Comparison of ENCODE assay signal across 16 cellular contexts in the genomic region with DNA sequence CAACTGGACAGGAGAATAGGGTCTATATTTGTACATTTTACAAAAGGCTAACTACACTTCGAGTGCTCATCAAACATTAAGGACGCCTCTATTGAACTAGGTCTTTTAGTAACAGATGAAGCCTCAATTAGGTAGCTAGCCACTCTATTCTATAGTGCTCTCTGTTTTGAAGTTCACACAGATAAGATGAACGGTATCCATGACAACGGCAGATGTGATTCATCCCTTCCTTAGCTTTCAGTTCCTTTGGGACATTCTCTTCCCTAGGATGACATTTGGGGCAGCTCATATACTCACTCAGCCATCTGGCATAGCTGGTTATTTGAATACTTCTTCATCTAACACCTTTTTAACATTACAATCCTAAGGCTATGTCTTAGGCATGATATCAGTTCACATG.
DNase-seq lines count a peak whose midpoint lies in the region; ATAC-seq, FAIRE-seq and TF ChIP-seq lines count a peak whose summit lies in the region.
"Had no signal": no experiment of that assay in that cellular context is flagged by ENCODE, and none has a peak within 500 bp of the region (broad histone marks: within the 10 kb centered on the region; RNA-seq: fewer than 3 reads in every experiment).

No MANE protein-coding gene starts in this region.

- WGBS in HepG2 (ENCODE audit: low lambda C conversion rate) = 34% methylated on average over 4 of the region's 4 CpGs
- 63% methylated on average over 4 of the region's 4 CpGs for WGBS in right lobe of liver (ENCODE audit: insufficient coverage, low coverage, low lambda C conversion rate, missing lambda C conversion rate)

- no peak for TF ChIP-seq POLR2A in HepG2 (IDR thresholded peaks at IDR 0.05; ENCODE audit: insufficient read depth in 1 of 2, low read depth in 2 of 2, low read length in 2 of 2)
- no peak for TF ChIP-seq POLR2A in right lobe of liver (IDR thresholded peaks at IDR 0.05)

- CTCF ChIA-PET in HepG2 (lab: Yijun Ruan, JAX; ENCODE audit: low intra/inter-chr PET ratio, low total read pairs) = no interaction called here

- in situ Hi-C loops in HepG2 (cut with HindIII; ENCODE audit: extremely low pct_ligation_motif_present, low pct_unique_long_range_greater_than_20kb) (no loop called here), SK-MEL-5 (cut with HindIII; ENCODE audit: low pct_unique_long_range_greater_than_20kb, low sequenced_read_pairs) (no loop called here)

- TF ChIP-seq RAD21 in HepG2 (CRISPR knock-in tag; IDR thresholded peaks at IDR 0.05) = no peak

- H3K27ac ChIP-seq in HepG2 (ENCODE audit: extremely low read length, insufficient read depth, low read length) = no peak overlapping the region
- H3K27ac ChIP-seq in right lobe of liver = no peak overlapping the region
- H3K27ac ChIP-seq: foreskin keratinocyte, spleen had no signal

- H3K4me1 Mint-ChIP-seq in activated naive CD8-positive, alpha-beta T cell treated with anti-CD3 and anti-CD28 coated beads, Interleukin-2, amount 50 U/mL, for 24 hours = no peaks in the 10 kb centered on the region

- TF ChIP-seq EP300 in HepG2 (IDR thresholded peaks at IDR 0.05; ENCODE audit: low read depth in 2 of 2, low read length in 2 of 2) = no peak
- no peak for TF ChIP-seq EP300 in HepG2 (CRISPR knock-in tag; IDR thresholded peaks at IDR 0.05; ENCODE audit: borderline replicate concordance)

- H3K27me3 ChIP-seq in HepG2 (ENCODE audit: control insufficient read depth in 1 of 2, insufficient read depth in 2 of 2, low read length in 2 of 2) = no peaks in the 10 kb centered on the region
- no peaks in the 10 kb centered on the region for H3K27me3 ChIP-seq in right lobe of liver
- H3K27me3 ChIP-seq: spleen had no signal

- POLR2A ChIA-PET in HepG2 (lab: Yijun Ruan, JAX) = no interaction called here

- H3K79me2 ChIP-seq in HepG2 (ENCODE audit: insufficient read depth, low read length) = no peaks in the 10 kb centered on the region

- no peak for DNase-seq in HepG2 (ENCODE audit: low spot score)
- DNase-seq in right lobe of liver = no peak
- peak; percentile 2 for DNase-seq in SK-MEL-5 (ENCODE audit: low read depth, low spot score)
- DNase-seq in foreskin fibroblast = peak; percentile 63 to 83
- DNase-seq in NCI-H510A (lab: John Stamatoyannopoulos, UW) = no peak
- no peak for DNase-seq in T-helper 1 cell
- no peak for DNase-seq in activated naive CD8-positive, alpha-beta T cell treated with anti-CD3 and anti-CD28 coated beads, Interleukin-2, amount 50 U/mL, for 24 hours
- DNase-seq: activated CD4-positive, alpha-beta T cell treated with anti-CD3 and anti-CD28 coated beads, Interleukin-2, amount 50 U/mL, for 48 hours; activated T-cell treated with anti-CD3 and anti-CD28 coated beads, Interleukin-2, amount 50 U/mL, for 72 hours; aorta; DMS153; NCI-H526; nucleus accumbens; spleen had no signal

- intact Hi-C loops in HepG2 (cut with micrococcal nuclease; ENCODE audit: unreplicated experiment) (no loop called here), right lobe of liver (cut with DNase I) (no loop called here)

- no peak overlapping the region for H3K9ac ChIP-seq in HepG2 (ENCODE audit: insufficient read depth, low read depth, low read length)

- no TSS peak for BruUV-seq in HepG2 (replicated peaks; lab: Mats Ljungman, UMichigan)

- H3K9me3 Mint-ChIP-seq in activated naive CD8-positive, alpha-beta T cell treated with anti-CD3 and anti-CD28 coated beads, Interleukin-2, amount 50 U/mL, for 24 hours = peaks cover 16% of the 10 kb centered on the region

- H3K9me3 ChIP-seq in HepG2 (ENCODE audit: low read length) (no peaks in the 10 kb centered on the region), right lobe of liver (peaks cover 0 to 6% (median 0%) of the 10 kb centered on the region in 4 donors)

- ATAC-seq in HepG2 (no peak), right lobe of liver (no peak), GM19023 (IDR thresholded peaks at IDR 0.05; ENCODE audit: unreplicated experiment) (no peak)
- ATAC-seq in activated naive CD8-positive, alpha-beta T cell treated with anti-CD3 and anti-CD28 coated beads, Interleukin-2, amount 50 U/mL, for 24 hours = no peak
- ATAC-seq: activated T-cell treated with anti-CD3 and anti-CD28 coated beads, Interleukin-2, amount 50 U/mL, for 72 hours; foreskin keratinocyte had no signal

- no peak overlapping the region for H3K4me3 Mint-ChIP-seq in activated naive CD8-positive, alpha-beta T cell treated with anti-CD3 and anti-CD28 coated beads, Interleukin-2, amount 50 U/mL, for 24 hours
- H3K4me3 Mint-ChIP-seq: activated T-cell treated with anti-CD3 and anti-CD28 coated beads, Interleukin-2, amount 50 U/mL, for 72 hours had no signal

- H3K36me3 Mint-ChIP-seq in activated naive CD8-positive, alpha-beta T cell treated with anti-CD3 and anti-CD28 coated beads, Interleukin-2, amount 50 U/mL, for 24 hours (ENCODE audit: low read depth) = peaks cover under 1% of the 10 kb centered on the region

- H3K4me2 ChIP-seq in HepG2 (ENCODE audit: low read depth, low read length) = no peak overlapping the region

- H3K36me3 ChIP-seq in HepG2 (replicated peaks in 1 of 2; ENCODE audit: control insufficient read depth in 1 of 2, insufficient read depth in 2 of 2, low read length in 2 of 2) (no peaks in the 10 kb centered on the region), right lobe of liver (no peaks in the 10 kb centered on the region)
- H3K36me3 ChIP-seq: spleen had no signal

- no peaks in the 10 kb centered on the region for H4K20me1 ChIP-seq in HepG2 (ENCODE audit: insufficient read depth, low read length)

- H3K27me3 Mint-ChIP-seq in activated naive CD8-positive, alpha-beta T cell treated with anti-CD3 and anti-CD28 coated beads, Interleukin-2, amount 50 U/mL, for 24 hours = no peaks in the 10 kb centered on the region

- no peak overlapping the region for H3K4me3 ChIP-seq in HepG2 (replicated peaks in 1 of 3; ENCODE audit: insufficient read depth in 1 of 3, low read depth in 2 of 3, low read length in 3 of 3)
- H3K4me3 ChIP-seq in right lobe of liver = no peak overlapping the region
- no peak overlapping the region for H3K4me3 ChIP-seq in foreskin fibroblast (ENCODE audit: low read depth in 1 of 2, low read length in 2 of 2)
- H3K4me3 ChIP-seq: spleen had no signal

- H3K4me1 ChIP-seq in HepG2 (ENCODE audit: insufficient read depth, low read length) (no peaks in the 10 kb centered on the region), right lobe of liver (no peaks in the 10 kb centered on the region)
- H3K4me1 ChIP-seq: foreskin keratinocyte, spleen had no signal

- FAIRE-seq in HepG2 (lab: Jason Lieb, UNC) = no peak

- no peak overlapping the region for H3K27ac Mint-ChIP-seq in activated naive CD8-positive, alpha-beta T cell treated with anti-CD3 and anti-CD28 coated beads, Interleukin-2, amount 50 U/mL, for 24 hours
- H3K27ac Mint-ChIP-seq: activated T-cell treated with anti-CD3 and anti-CD28 coated beads, Interleukin-2, amount 50 U/mL, for 72 hours had no signal

- H2AFZ ChIP-seq in HepG2 (ENCODE audit: low read length) = no peak overlapping the region

- no peak for TF ChIP-seq CTCF in HepG2 (CRISPR knock-in tag; IDR thresholded peaks at IDR 0.05)
- TF ChIP-seq CTCF in right lobe of liver (IDR thresholded peaks at IDR 0.05) = no peak
- TF ChIP-seq CTCF in foreskin fibroblast (IDR thresholded peaks at IDR 0.05; ENCODE audit: low read depth, low read length) = no peak

TF ChIP-seq in HepG2, 621 proteins besides CTCF, POLR2A, EP300 and RAD21:
- TF ChIP-seq, protein P1, sequence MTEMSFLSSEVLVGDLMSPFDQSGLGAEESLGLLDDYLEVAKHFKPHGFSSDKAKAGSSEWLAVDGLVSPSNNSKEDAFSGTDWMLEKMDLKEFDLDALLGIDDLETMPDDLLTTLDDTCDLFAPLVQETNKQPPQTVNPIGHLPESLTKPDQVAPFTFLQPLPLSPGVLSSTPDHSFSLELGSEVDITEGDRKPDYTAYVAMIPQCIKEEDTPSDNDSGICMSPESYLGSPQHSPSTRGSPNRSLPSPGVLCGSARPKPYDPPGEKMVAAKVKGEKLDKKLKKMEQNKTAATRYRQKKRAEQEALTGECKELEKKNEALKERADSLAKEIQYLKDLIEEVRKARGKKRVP (CRISPR knock-in tag; IDR thresholded peaks at IDR 0.05) = no peak
- TF ChIP-seq RFX1 (IDR thresholded peaks at IDR 0.05) = peak; percentile 9; the same call in 1 of the 2 replicates

Comparison
In these comparisons a context has a peak if more than half of its experiments do, and no peak if none do; other contexts are left out.
1. DNase-seq: peak in SK-MEL-5 (single experiment) and foreskin fibroblast (2 of 2); none in HepG2 (single experiment), right lobe of liver (0 of 3), NCI-H510A (single experiment), T-helper 1 cell (0 of 5) and activated naive CD8-positive, alpha-beta T cell treated with anti-CD3 and anti-CD28 coated beads, Interleukin-2, amount 50 U/mL, for 24 hours (single experiment).